ENCODE assay signal across 16 cellular contexts in the genomic region with DNA sequence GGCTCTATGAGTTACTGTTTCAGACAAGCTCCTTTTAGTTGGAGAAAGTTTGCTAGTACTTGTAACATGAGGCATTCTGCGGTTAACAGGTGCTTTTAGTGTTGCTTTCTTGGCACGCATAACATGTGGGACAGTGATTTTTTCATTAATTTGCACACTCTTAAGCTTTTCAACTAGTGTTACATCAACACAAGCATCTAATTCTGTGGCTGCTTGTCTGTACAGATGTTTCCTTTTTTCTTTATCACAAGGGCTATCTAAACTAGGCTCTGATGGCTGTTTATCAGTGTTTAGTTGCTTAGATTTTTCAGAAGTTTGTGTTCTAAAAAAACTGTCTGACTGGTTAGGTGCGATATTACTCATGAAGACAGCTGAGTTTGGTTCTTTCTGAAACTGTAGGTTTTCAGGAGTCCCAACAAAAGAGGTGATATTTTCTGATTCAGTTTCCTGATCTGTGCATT.
DNase-seq lines count a peak whose midpoint lies in the region; ATAC-seq and TF ChIP-seq lines count a peak whose summit lies in the region.
"Had no signal": no experiment of that assay in that cellular context is flagged by ENCODE, and none has a peak within 500 bp of the region (broad histone marks: within the 10 kb centered on the region; RNA-seq: fewer than 3 reads in every experiment).

No MANE protein-coding gene starts in this region.

- no peaks in the 10 kb centered on the region for H3K9me2 ChIP-seq in OCI-LY7 (ENCODE audit: insufficient read depth, low read length)

- BruUV-seq in OCI-LY7 (replicated peaks; lab: Mats Ljungman, UMichigan), result no TSS peak

- H4K20me1 ChIP-seq in OCI-LY7 (ENCODE audit: insufficient read depth, low read length), result no peaks in the 10 kb centered on the region

- DNase-seq in GM13976 (ENCODE audit: low spot score) (peak; percentile 18), NOMO-1 treated with dmso at 0.1 percent for 144 hours (lab: John Stamatoyannopoulos, UW; ENCODE audit: unreplicated experiment) (no peak), OCI-M2 (lab: John Stamatoyannopoulos, UW; ENCODE audit: unreplicated experiment) (no peak), OCI-LY7 (ENCODE audit: low spot score) (no peak)
- no peak for DNase-seq in activated naive CD8-positive, alpha-beta T cell treated with anti-CD3 and anti-CD28 coated beads, Interleukin-2, amount 10 ng/mL, durations not matched to agents 7 days and 5 days
- DNase-seq: MM.1S; NCI-H2029; NCI-H526 treated with DMSO at 0.1 percent for 48 hours; ovary; stimulated activated CD4-positive, alpha-beta T cell treated with anti-CD3 and anti-CD28 coated beads, Interleukin-4, amount 100 ng/mL, for 4 hours; SW 1271; upper lobe of right lung; WERI-Rb-1 had no signal

- H3K9me3 ChIP-seq in OCI-LY7 (ENCODE audit: low read length), result no peaks in the 10 kb centered on the region
- H3K9me3 ChIP-seq: ovary, upper lobe of right lung had no signal

- H3K4me1 Mint-ChIP-seq in activated naive CD8-positive, alpha-beta T cell treated with anti-CD3 and anti-CD28 coated beads, Interleukin-2, amount 10 ng/mL, durations not matched to agents 7 days and 5 days, result no peaks in the 10 kb centered on the region

- no peak overlapping the region for H3K4me3 ChIP-seq in OCI-LY7 (ENCODE audit: low read depth, low read length, poor library complexity, severe bottlenecking)
- H3K4me3 ChIP-seq: hepatocyte, ovary, upper lobe of right lung had no signal

- no peaks in the 10 kb centered on the region for H3K9me3 Mint-ChIP-seq in activated naive CD8-positive, alpha-beta T cell treated with anti-CD3 and anti-CD28 coated beads, Interleukin-2, amount 10 ng/mL, durations not matched to agents 7 days and 5 days

- H3K4me2 ChIP-seq in OCI-LY7 (ENCODE audit: low read length), result no peak overlapping the region
- H3K4me2 ChIP-seq: hepatocyte had no signal

- H3K27ac ChIP-seq in OCI-LY7 (ENCODE audit: low read depth, low read length, poor library complexity, severe bottlenecking), result no peak overlapping the region
- H3K27ac ChIP-seq: hepatocyte, ovary, upper lobe of right lung, WERI-Rb-1 had no signal

- no peak for TF ChIP-seq CTCF in GM13976 (IDR thresholded peaks at IDR 0.05; ENCODE audit: borderline replicate concordance, control extremely low read depth, extremely low read depth, insufficient read depth, missing control alignments)
- TF ChIP-seq CTCF in OCI-LY7 (conservative IDR thresholded peaks at IDR 0.05; ENCODE audit: low read length), result no peak

- no peaks in the 10 kb centered on the region for H3K36me3 ChIP-seq in OCI-LY7 (ENCODE audit: insufficient read depth, low read length)
- H3K36me3 ChIP-seq: ovary, WERI-Rb-1 had no signal

- H3K79me2 ChIP-seq in OCI-LY7 (ENCODE audit: insufficient read depth, low read depth, low read length), result no peaks in the 10 kb centered on the region
- H3K79me2 ChIP-seq: hepatocyte had no signal

- in situ Hi-C loops in GM13976 (cut with MboI; ENCODE audit: low sequenced_read_pairs, unreplicated experiment), result loop anchor here (10.0 kb wide), 2 partner anchors 254 to 544 kb away; no protein-coding TSS in a partner anchor

- CTCF ChIA-PET in OCI-LY7 (lab: Charles Lee; ENCODE audit: unreplicated experiment), result no interaction called here

- POLR2A ChIA-PET in activated naive CD8-positive, alpha-beta T cell treated with anti-CD3 and anti-CD28 coated beads, Interleukin-2, amount 10 ng/mL, durations not matched to agents 7 days and 5 days (lab: Charles Lee), result no interaction called here
- POLR2A ChIA-PET in OCI-LY7 (lab: Charles Lee), result interaction anchor here (0.6 to 1.2 kb wide), 2 partner anchors 10 to 38 kb away, joined by 4 read pairs; no protein-coding TSS in a partner anchor

- no peaks in the 10 kb centered on the region for H3K27me3 Mint-ChIP-seq in activated naive CD8-positive, alpha-beta T cell treated with anti-CD3 and anti-CD28 coated beads, Interleukin-2, amount 10 ng/mL, durations not matched to agents 7 days and 5 days

- H3K27ac Mint-ChIP-seq in activated naive CD8-positive, alpha-beta T cell treated with anti-CD3 and anti-CD28 coated beads, Interleukin-2, amount 10 ng/mL, durations not matched to agents 7 days and 5 days, result no peak overlapping the region

- intact Hi-C loops in OCI-LY7 (cut with micrococcal nuclease; ENCODE audit: unreplicated experiment), result loop anchor here (5.0 kb wide), 1 partner anchor 157 kb away; a partner anchor contains a TSS

- ATAC-seq in GM18909 (IDR thresholded peaks at IDR 0.05; ENCODE audit: poor library complexity, unreplicated experiment) (peak; percentile 43), HG03432 (IDR thresholded peaks at IDR 0.05; ENCODE audit: unreplicated experiment) (peak; percentile 59)
- peak; percentile 22 for ATAC-seq in activated naive CD8-positive, alpha-beta T cell treated with anti-CD3 and anti-CD28 coated beads, Interleukin-2, amount 10 ng/mL, durations not matched to agents 7 days and 5 days (ENCODE audit: low read depth)
- ATAC-seq: upper lobe of right lung had no signal

- H3K36me3 Mint-ChIP-seq in activated naive CD8-positive, alpha-beta T cell treated with anti-CD3 and anti-CD28 coated beads, Interleukin-2, amount 10 ng/mL, durations not matched to agents 7 days and 5 days, result no peaks in the 10 kb centered on the region

- no peaks in the 10 kb centered on the region for H3K4me1 ChIP-seq in OCI-LY7 (ENCODE audit: insufficient read depth, low read length, poor library complexity, severe bottlenecking)
- H3K4me1 ChIP-seq: upper lobe of right lung had no signal

- no peak overlapping the region for H2AFZ ChIP-seq in OCI-LY7 (ENCODE audit: low read length)
- H2AFZ ChIP-seq: hepatocyte had no signal

- H3K4me3 Mint-ChIP-seq in activated naive CD8-positive, alpha-beta T cell treated with anti-CD3 and anti-CD28 coated beads, Interleukin-2, amount 10 ng/mL, durations not matched to agents 7 days and 5 days, result no peak overlapping the region
